In the genomic region with DNA sequence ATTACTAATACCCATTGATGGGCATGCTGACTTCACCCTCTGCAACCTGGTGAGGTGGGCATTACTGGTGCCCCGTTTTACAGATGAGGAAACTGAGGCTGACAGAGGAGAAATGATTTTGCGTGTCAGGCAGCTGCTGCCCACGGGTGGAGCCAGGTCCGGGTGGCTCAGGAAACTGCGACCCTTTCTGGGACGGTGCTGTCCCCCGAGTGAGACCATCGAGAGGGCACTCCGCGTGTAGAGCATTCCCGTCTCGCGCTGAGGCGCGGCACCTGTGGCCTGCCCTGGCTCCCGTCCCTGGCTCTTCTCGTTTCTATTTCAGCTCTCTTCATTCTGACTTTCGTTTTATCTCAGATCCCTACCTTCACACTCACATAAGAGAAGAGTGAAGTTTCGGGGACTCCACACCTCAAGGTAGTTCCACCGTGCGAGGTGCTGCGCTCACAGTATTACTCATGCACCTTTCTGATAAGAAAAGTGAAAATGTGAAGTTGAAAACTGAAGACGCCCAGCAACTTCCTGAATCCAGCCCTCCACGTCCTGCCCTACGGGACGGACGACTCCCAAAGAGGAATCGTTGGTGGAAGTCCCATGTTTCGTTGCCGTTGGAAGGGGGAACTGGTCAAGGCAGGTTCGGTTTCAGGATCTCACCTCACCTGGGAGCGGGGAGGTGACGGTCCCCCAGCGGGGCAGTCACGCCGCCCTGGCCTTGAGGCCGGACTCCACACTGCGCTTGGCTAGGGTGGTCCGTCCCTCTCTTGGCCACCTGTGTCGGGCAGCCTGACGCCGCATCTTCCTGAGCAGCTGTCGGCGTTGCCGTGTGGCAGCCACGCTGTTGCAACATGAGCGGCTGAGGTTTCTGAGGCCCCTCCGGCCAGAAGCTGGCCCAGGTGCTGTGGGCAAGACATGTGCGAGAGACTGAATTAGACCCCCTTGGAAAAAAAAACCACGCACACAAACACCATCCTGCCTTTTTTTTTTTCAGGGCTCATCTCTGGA, we compare ENCODE assay signal across 9 cellular contexts. TPM values are rescaled to one million over a fixed set of nuclear protein-coding genes. Genes with fewer than 3 reads are reported as not detected.
DNase-seq lines count a peak whose midpoint lies in the region; ATAC-seq and TF ChIP-seq lines count a peak whose summit lies in the region.
"Had no signal": no experiment of that assay in that cellular context is flagged by ENCODE, and none has a peak within 500 bp of the region (broad histone marks: within the 10 kb centered on the region; RNA-seq: fewer than 3 reads in every experiment).

No MANE protein-coding gene starts in this region.

- POLR2A ChIA-PET in activated naive CD8-positive, alpha-beta T cell treated with anti-CD3 and anti-CD28 coated beads, Interleukin-2, amount 10 ng/mL, durations not matched to agents 7 days and 5 days (lab: Charles Lee): interaction anchor here (1.9 kb wide), 1 partner anchor 12 kb away, joined by 5 read pairs; no protein-coding TSS in a partner anchor

- peak; percentile 73 for ATAC-seq in GM19463 (IDR thresholded peaks at IDR 0.05; ENCODE audit: unreplicated experiment)
- peak; percentile 68 for ATAC-seq in HG03571 (IDR thresholded peaks at IDR 0.05; ENCODE audit: unreplicated experiment)
- ATAC-seq in activated naive CD8-positive, alpha-beta T cell treated with anti-CD3 and anti-CD28 coated beads, Interleukin-2, amount 10 ng/mL, durations not matched to agents 7 days and 5 days (ENCODE audit: low read depth): peak; percentile 84

- peaks cover 7 to 37% (median 21%) of the 10 kb centered on the region in 5 donors for H3K27me3 ChIP-seq in subcutaneous abdominal adipose tissue (ENCODE audit: control insufficient read depth in 5 of 5, insufficient read depth in 4 of 5, low read length in 5 of 5)

- intact Hi-C loops in CD14-positive monocyte (cut with micrococcal nuclease): loop anchor here in 1 of 2 donors (5.0 kb wide), 2 partner anchors 34 to 46 kb away; no protein-coding TSS in a partner anchor
- intact Hi-C loops in cardiac septum (cut with DNase I): no loop called here

- H3K27me3 Mint-ChIP-seq in CD14-positive monocyte (ENCODE audit: low read depth in 3 of 3): peaks cover 0 to 18% (median 5%) of the 10 kb centered on the region in 3 donors
- H3K27me3 Mint-ChIP-seq in activated naive CD8-positive, alpha-beta T cell treated with anti-CD3 and anti-CD28 coated beads, Interleukin-2, amount 10 ng/mL, durations not matched to agents 7 days and 5 days: peaks cover 3% of the 10 kb centered on the region

- no peaks in the 10 kb centered on the region for H3K9me3 ChIP-seq in subcutaneous abdominal adipose tissue (ENCODE audit: control insufficient read depth in 5 of 5, low read length in 5 of 5)

- peaks cover 0 to 3% (median 0%) of the 10 kb centered on the region in 7 donors for H3K9me3 Mint-ChIP-seq in CD14-positive monocyte
- no peaks in the 10 kb centered on the region for H3K9me3 Mint-ChIP-seq in activated naive CD8-positive, alpha-beta T cell treated with anti-CD3 and anti-CD28 coated beads, Interleukin-2, amount 10 ng/mL, durations not matched to agents 7 days and 5 days

- no peaks in the 10 kb centered on the region for H3K36me3 Mint-ChIP-seq in CD14-positive monocyte
- no peaks in the 10 kb centered on the region for H3K36me3 Mint-ChIP-seq in activated naive CD8-positive, alpha-beta T cell treated with anti-CD3 and anti-CD28 coated beads, Interleukin-2, amount 10 ng/mL, durations not matched to agents 7 days and 5 days

- H3K4me3 Mint-ChIP-seq in CD14-positive monocyte: peak overlapping the region; percentile 87 to 98
- H3K4me3 Mint-ChIP-seq in activated naive CD8-positive, alpha-beta T cell treated with anti-CD3 and anti-CD28 coated beads, Interleukin-2, amount 10 ng/mL, durations not matched to agents 7 days and 5 days: peak overlapping the region; percentile 69

- H3K27ac ChIP-seq in subcutaneous abdominal adipose tissue (ENCODE audit: low read depth, low read length): no peak overlapping the region
- no peak overlapping the region for H3K27ac ChIP-seq in substantia nigra (ENCODE audit: low read depth, low read length, poor library complexity, severe bottlenecking)

- H3K9ac ChIP-seq in subcutaneous abdominal adipose tissue (ENCODE audit: low read length in 5 of 5): no peak overlapping the region

- TF ChIP-seq CTCF in CD14-positive monocyte (IDR thresholded peaks at IDR 0.05): no peak

- peaks cover 59% of the 10 kb centered on the region for H3K4me1 Mint-ChIP-seq in CD14-positive monocyte
- peaks cover 37% of the 10 kb centered on the region for H3K4me1 Mint-ChIP-seq in activated naive CD8-positive, alpha-beta T cell treated with anti-CD3 and anti-CD28 coated beads, Interleukin-2, amount 10 ng/mL, durations not matched to agents 7 days and 5 days

- H3K36me3 ChIP-seq in subcutaneous abdominal adipose tissue (ENCODE audit: control insufficient read depth in 5 of 5, insufficient read depth in 5 of 5, low read length in 5 of 5): no peaks in the 10 kb centered on the region

- peaks cover 0 to 3% (median 0%) of the 10 kb centered on the region in 5 donors for H3K4me1 ChIP-seq in subcutaneous abdominal adipose tissue (ENCODE audit: control insufficient read depth in 5 of 5, insufficient read depth in 5 of 5, low read length in 5 of 5)

- H3K27ac Mint-ChIP-seq in CD14-positive monocyte: peak overlapping the region in 6 of 7 donors; percentile 35 to 77 (median 72)
- H3K27ac Mint-ChIP-seq in activated naive CD8-positive, alpha-beta T cell treated with anti-CD3 and anti-CD28 coated beads, Interleukin-2, amount 10 ng/mL, durations not matched to agents 7 days and 5 days: peak overlapping the region; percentile 71

- DNase-seq in CD14-positive monocyte (ENCODE audit: low spot score) (no peak), cortex of kidney (lab: John Stamatoyannopoulos, UW) (no peak), substantia nigra (lab: John Stamatoyannopoulos, UW) (no peak), cardiac septum (ENCODE audit: low spot score) (no peak)
- DNase-seq in activated naive CD8-positive, alpha-beta T cell treated with anti-CD3 and anti-CD28 coated beads, Interleukin-2, amount 10 ng/mL, durations not matched to agents 7 days and 5 days: no peak

- peak overlapping the region in 3 of 5 donors; percentile 28 to 50 (median 42) for H3K4me3 ChIP-seq in subcutaneous abdominal adipose tissue (ENCODE audit: low read depth in 1 of 5, low read length in 5 of 5)

RNA-seq across cellular contexts. Expression of gene IRF8, which starts 48.8 kb away (rescaled TPM):
- polyA plus RNA-seq in CD14-positive monocyte: 100 to 1,000 TPM; 157 to 187 TPM
- 10 to 100 TPM; 27.8 to 30.8 TPM for total RNA-seq in activated naive CD8-positive, alpha-beta T cell treated with anti-CD3 and anti-CD28 coated beads, Interleukin-2, amount 10 ng/mL, durations not matched to agents 7 days and 5 days
- 1.6 TPM for total RNA-seq in cardiac septum
- total RNA-seq: Daoy had no signal

Comparison
In these comparisons a context has a peak if more than half of its experiments do, and no peak if none do; other contexts are left out.
1. RNA of gene IRF8, which starts 48.8 kb away (total RNA-seq): 27.8 to 30.8 TPM in activated naive CD8-positive, alpha-beta T cell treated with anti-CD3 and anti-CD28 coated beads, Interleukin-2, amount 10 ng/mL, durations not matched to agents 7 days and 5 days; 1.6 TPM in cardiac septum (single experiment); every median in the first group is over 10 times any median in the second.
2. Peak in every context shown above with its lines, with median percentiles within 50 percentile points of each other: ATAC-seq.